In the genomic region with DNA sequence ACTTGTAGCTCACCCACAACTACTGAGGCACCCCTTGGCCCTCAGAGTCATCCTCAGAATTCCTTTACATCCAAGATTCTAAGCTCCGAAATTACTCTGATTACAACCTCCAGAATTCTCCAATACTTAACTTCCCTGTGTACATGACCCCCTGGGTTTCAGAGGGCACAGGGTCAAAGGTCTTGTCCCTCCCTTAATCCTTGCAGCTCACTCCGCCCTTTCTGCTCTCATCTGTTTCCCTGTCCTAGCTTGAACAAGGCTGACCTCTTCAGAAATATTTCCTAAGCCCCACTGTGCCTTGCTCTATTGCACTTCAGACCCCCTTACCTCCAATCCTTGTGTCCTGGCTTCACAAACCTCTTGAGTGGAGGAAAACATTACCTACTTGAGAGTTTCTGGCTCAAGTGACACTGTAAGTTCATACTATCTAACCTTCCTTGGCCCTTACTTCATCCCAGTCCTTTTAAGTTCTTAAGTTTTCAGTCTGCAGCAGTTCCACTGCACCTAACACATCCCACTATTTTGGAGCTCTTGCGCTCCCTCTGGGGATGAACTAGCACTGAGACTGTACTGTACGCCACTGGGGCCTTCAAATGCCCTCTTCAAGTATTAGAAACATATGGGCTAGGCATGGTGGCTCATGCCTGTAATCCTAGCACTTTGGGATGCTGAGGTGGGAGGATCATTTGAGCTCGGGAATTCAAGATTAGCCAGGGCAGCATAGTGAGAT, we compare ENCODE assay signal across 1 cellular context.
TF ChIP-seq lines count a peak whose summit lies in the region.

No MANE protein-coding gene starts in this region.

TF ChIP-seq in K562, 482 proteins besides CTCF, POLR2A, EP300 and RAD21:
- TF ChIP-seq NR2C1 (IDR thresholded peaks at IDR 0.05), result peak; percentile 63
- TF ChIP-seq NR2C1 (tag; IDR thresholded peaks at IDR 0.05), result peak; percentile 18; the same call in 1 of the 2 replicates
- no peak for TF ChIP-seq ZFP30 (CRISPR knock-in tag; IDR thresholded peaks at IDR 0.05; ENCODE audit: borderline replicate concordance)
- no peak for TF ChIP-seq ZNF589 (CRISPR knock-in tag; IDR thresholded peaks at IDR 0.05; ENCODE audit: low read depth)
